2 cellular contexts compared by ENCODE assay signal in the genomic region with DNA sequence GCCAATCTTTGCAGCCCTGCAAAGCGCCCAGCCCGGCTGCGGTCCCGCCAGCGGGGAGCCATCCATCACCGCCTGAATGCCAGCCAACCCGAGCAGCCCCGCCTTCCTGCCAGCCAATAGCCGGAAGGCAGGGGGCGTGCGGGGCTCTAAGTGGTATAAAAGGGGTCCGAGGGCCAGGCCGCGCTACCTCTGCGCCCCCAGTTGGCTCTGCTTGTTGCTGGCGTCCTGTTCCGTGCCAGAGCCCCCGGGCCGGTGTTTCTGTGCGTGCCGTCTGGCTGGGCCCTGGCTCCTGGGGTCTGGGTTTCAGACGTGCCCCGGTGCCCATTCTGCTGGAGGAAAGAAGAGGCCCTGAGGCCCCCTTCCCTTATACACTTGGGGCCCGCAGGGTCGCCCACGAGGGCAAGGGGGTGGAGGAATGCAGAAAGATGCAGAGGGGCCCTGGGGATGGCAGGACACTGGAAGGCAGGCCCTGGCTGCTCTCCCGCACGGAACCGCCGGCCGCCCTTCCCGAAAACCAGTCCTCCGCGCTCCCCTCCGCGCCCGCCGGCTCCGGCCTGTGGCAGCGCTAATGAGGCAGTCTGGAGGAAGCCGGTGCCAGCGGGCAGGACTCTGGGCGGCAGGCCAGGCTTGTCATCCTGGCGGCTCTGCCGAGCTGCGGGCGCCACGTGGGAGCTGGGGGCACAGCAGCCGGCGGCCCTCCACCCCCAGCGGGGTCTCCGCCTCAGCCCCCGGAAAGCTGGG.
A peak's percentile ranks its signal among the peaks of the same experiment; 100 is the strongest.
TF ChIP-seq lines count a peak whose summit lies in the region.

No MANE protein-coding gene starts in this region.

TF ChIP-seq in HCT116, 20 proteins besides CTCF, POLR2A, EP300 and RAD21:
- TF ChIP-seq SIN3A (IDR thresholded peaks at IDR 0.05; ENCODE audit: low read depth) (no peak), POLR2AphosphoS5 (IDR thresholded peaks at IDR 0.05; ENCODE audit: low read depth, low read length) (peak; percentile 85), ZFX (IDR thresholded peaks at IDR 0.05) (peak; percentile 89), EGR1 (IDR thresholded peaks at IDR 0.05; ENCODE audit: low read depth) (no peak), SRF (IDR thresholded peaks at IDR 0.05; ENCODE audit: low read depth) (no peak), EZH2 (IDR thresholded peaks at IDR 0.05) (no peak), ELF1 (IDR thresholded peaks at IDR 0.05; ENCODE audit: borderline replicate concordance, low read depth) (no peak), JUND (IDR thresholded peaks at IDR 0.05) (no peak), SP1 (IDR thresholded peaks at IDR 0.05; ENCODE audit: low read depth) (no peak), CEBPB (IDR thresholded peaks at IDR 0.05; ENCODE audit: low read depth) (no peak), CBX3 (IDR thresholded peaks at IDR 0.05; ENCODE audit: low read depth) (no peak), EZH2phosphoT487 (IDR thresholded peaks at IDR 0.05; ENCODE audit: borderline replicate concordance) (no peak), TCF7L2 (IDR thresholded peaks at IDR 0.05; ENCODE audit: borderline replicate concordance, extremely low read depth, insufficient read depth, insufficient read length) (peak; percentile 63), ZNF274 (IDR thresholded peaks at IDR 0.05; ENCODE audit: low read depth, low read length) (no peak), FOSL1 (IDR thresholded peaks at IDR 0.05; ENCODE audit: low read depth) (no peak), YY1 (IDR thresholded peaks at IDR 0.05; ENCODE audit: extremely low read depth, insufficient replicate concordance, low read depth, low read length) (peak; percentile 33)
- TF ChIP-seq, protein P1, sequence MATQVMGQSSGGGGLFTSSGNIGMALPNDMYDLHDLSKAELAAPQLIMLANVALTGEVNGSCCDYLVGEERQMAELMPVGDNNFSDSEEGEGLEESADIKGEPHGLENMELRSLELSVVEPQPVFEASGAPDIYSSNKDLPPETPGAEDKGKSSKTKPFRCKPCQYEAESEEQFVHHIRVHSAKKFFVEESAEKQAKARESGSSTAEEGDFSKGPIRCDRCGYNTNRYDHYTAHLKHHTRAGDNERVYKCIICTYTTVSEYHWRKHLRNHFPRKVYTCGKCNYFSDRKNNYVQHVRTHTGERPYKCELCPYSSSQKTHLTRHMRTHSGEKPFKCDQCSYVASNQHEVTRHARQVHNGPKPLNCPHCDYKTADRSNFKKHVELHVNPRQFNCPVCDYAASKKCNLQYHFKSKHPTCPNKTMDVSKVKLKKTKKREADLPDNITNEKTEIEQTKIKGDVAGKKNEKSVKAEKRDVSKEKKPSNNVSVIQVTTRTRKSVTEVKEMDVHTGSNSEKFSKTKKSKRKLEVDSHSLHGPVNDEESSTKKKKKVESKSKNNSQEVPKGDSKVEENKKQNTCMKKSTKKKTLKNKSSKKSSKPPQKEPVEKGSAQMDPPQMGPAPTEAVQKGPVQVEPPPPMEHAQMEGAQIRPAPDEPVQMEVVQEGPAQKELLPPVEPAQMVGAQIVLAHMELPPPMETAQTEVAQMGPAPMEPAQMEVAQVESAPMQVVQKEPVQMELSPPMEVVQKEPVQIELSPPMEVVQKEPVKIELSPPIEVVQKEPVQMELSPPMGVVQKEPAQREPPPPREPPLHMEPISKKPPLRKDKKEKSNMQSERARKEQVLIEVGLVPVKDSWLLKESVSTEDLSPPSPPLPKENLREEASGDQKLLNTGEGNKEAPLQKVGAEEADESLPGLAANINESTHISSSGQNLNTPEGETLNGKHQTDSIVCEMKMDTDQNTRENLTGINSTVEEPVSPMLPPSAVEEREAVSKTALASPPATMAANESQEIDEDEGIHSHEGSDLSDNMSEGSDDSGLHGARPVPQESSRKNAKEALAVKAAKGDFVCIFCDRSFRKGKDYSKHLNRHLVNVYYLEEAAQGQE (IDR thresholded peaks at IDR 0.05; ENCODE audit: low read depth): no peak
- TF ChIP-seq, protein P2, sequence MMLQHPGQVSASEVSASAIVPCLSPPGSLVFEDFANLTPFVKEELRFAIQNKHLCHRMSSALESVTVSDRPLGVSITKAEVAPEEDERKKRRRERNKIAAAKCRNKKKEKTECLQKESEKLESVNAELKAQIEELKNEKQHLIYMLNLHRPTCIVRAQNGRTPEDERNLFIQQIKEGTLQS (IDR thresholded peaks at IDR 0.05): no peak
- TF ChIP-seq, protein P3, sequence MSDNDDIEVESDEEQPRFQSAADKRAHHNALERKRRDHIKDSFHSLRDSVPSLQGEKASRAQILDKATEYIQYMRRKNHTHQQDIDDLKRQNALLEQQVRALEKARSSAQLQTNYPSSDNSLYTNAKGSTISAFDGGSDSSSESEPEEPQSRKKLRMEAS (IDR thresholded peaks at IDR 0.05): no peak
- TF ChIP-seq, protein P4, sequence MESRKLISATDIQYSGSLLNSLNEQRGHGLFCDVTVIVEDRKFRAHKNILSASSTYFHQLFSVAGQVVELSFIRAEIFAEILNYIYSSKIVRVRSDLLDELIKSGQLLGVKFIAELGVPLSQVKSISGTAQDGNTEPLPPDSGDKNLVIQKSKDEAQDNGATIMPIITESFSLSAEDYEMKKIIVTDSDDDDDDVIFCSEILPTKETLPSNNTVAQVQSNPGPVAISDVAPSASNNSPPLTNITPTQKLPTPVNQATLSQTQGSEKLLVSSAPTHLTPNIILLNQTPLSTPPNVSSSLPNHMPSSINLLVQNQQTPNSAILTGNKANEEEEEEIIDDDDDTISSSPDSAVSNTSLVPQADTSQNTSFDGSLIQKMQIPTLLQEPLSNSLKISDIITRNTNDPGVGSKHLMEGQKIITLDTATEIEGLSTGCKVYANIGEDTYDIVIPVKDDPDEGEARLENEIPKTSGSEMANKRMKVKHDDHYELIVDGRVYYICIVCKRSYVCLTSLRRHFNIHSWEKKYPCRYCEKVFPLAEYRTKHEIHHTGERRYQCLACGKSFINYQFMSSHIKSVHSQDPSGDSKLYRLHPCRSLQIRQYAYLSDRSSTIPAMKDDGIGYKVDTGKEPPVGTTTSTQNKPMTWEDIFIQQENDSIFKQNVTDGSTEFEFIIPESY (IDR thresholded peaks at IDR 0.05; ENCODE audit: extremely low read depth, insufficient replicate concordance, low read length): no peak

TF ChIP-seq in endothelial cell of umbilical vein, 7 proteins besides CTCF, POLR2A, EP300 and RAD21:
- TF ChIP-seq FOS (IDR thresholded peaks at IDR 0.05; ENCODE audit: borderline replicate concordance, insufficient read depth, low read length): no peak
- TF ChIP-seq, protein P3 (IDR thresholded peaks at IDR 0.05; ENCODE audit: insufficient read depth, insufficient read length): peak; percentile 6
- TF ChIP-seq JUN (IDR thresholded peaks at IDR 0.05; ENCODE audit: borderline replicate concordance, insufficient read depth, insufficient read length, low read depth): no peak
